Comparison of ENCODE assay signal across 33 cellular contexts in the genomic region with DNA sequence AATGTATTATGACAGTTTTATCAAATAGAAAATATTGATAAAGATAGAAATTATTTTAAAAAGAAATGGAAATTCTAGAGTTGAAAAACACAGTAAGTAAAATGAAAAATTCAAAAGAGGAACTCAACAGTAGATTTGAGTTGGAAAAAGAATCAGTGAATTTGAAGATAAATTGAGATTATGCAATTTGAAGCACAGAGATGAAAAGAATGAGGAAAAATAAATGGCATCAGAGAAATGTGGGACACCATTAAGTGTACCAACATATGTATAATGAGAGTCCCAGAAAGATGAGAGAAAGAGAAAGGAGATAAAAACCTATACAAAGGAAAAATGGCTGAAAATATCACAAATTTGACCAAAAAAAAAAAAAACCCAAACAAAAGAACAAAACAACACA. TPM values are rescaled to one million over a fixed set of nuclear protein-coding genes. Genes with fewer than 3 reads are reported as not detected.
"Had no signal": no experiment of that assay in that cellular context is flagged by ENCODE, and none has a peak within 500 bp of the region (broad histone marks: within the 10 kb centered on the region; RNA-seq: fewer than 3 reads in every experiment).

No MANE protein-coding gene starts in this region.

- H3K27me3 ChIP-seq: adrenal gland, body of pancreas, esophagus muscularis mucosa, gastroesophageal sphincter had no signal

- H3K9me3 ChIP-seq: body of pancreas had no signal

- FAIRE-seq: colon had no signal

- H3K4me3 ChIP-seq: adrenal gland, body of pancreas, esophagus muscularis mucosa, gastroesophageal sphincter had no signal

- ATAC-seq: activated CD4-positive, CD25-positive, alpha-beta regulatory T cell treated with anti-CD3 and anti-CD28 coated beads, Interleukin-2, amount 50 U/mL, for 24 hours; activated CD8-positive, alpha-beta T cell treated with anti-CD3 and anti-CD28 coated beads for 36 hours; activated naive CD8-positive, alpha-beta T cell treated with anti-CD3 and anti-CD28 coated beads, Interleukin-2, amount 50 U/mL, for 24 hours; activated T-cell treated with anti-CD3 and anti-CD28 coated beads, Interleukin-2, amount 50 U/mL, for 4 hours; activated T-helper 17 cell treated with anti-CD3 and anti-CD28 coated beads, Interleukin-2, amount 50 U/mL, for 72 hours; body of pancreas; effector memory CD8-positive, alpha-beta T cell; foreskin keratinocyte; gastroesophageal sphincter had no signal

- DNase-seq: activated B cell treated with CpG ODN at 0.5 μM for 24 hours; activated CD4-positive, alpha-beta T cell treated with anti-CD3 and anti-CD28 coated beads for 48 hours; activated CD4-positive, alpha-beta T cell treated with anti-CD3 and anti-CD28 coated beads, Interleukin-2, amount 50 U/mL, for 1 hour; activated CD4-positive, alpha-beta T cell treated with anti-CD3 and anti-CD28 coated beads, Interleukin-2, amount 50 U/mL, for 48 hours; activated CD8-positive, alpha-beta memory T cell treated with anti-CD3 and anti-CD28 coated beads for 24 hours; activated CD8-positive, alpha-beta T cell treated with anti-CD3 and anti-CD28 coated beads for 36 hours; activated effector memory CD4-positive, alpha-beta T cell treated with Interleukin-2 at 50 U/mL for 16 hours; activated gamma-delta T cell treated with Interleukin-2 at 50 U/mL for 16 hours; activated naive CD4-positive, alpha-beta T cell treated with anti-CD3 and anti-CD28 coated beads for 36 hours; activated naive CD8-positive, alpha-beta T cell treated with anti-CD3 and anti-CD28 coated beads for 36 hours; activated naive CD8-positive, alpha-beta T cell treated with anti-CD3 and anti-CD28 coated beads, Interleukin-2, amount 50 U/mL, for 24 hours; activated T-cell treated with anti-CD3 and anti-CD28 coated beads, Interleukin-2, amount 50 U/mL, for 4 hours; adrenal gland; amygdala; aorta; body of pancreas; caudate nucleus; cortex of kidney; effector CD4-positive, alpha-beta T cell; effector memory CD8-positive, alpha-beta T cell; erythroblast; foreskin keratinocyte; head of caudate nucleus; T-helper 2 cell; WERI-Rb-1 had no signal

- H3K27ac ChIP-seq: adrenal gland, body of pancreas, esophagus muscularis mucosa, foreskin keratinocyte, gastroesophageal sphincter, WERI-Rb-1 had no signal

- H3K36me3 ChIP-seq: adrenal gland, esophagus muscularis mucosa, WERI-Rb-1 had no signal

- H3K4me1 ChIP-seq: adrenal gland, body of pancreas, esophagus muscularis mucosa, foreskin keratinocyte, gastroesophageal sphincter had no signal

RNA-seq across cellular contexts. Expression of a gene that starts 25.0 kb away (rescaled TPM):
- total RNA-seq: activated B cell treated with CpG ODN at 0.5 μM for 24 hours; activated CD8-positive, alpha-beta T cell treated with anti-CD3 and anti-CD28 coated beads for 36 hours; activated naive CD4-positive, alpha-beta T cell treated with anti-CD3 and anti-CD28 coated beads for 36 hours; activated naive CD8-positive, alpha-beta T cell treated with anti-CD3 and anti-CD28 coated beads for 36 hours; activated T-helper 17 cell treated with anti-CD3 and anti-CD28 coated beads, Interleukin-2, amount 50 U/mL, for 72 hours; chondrocyte; foreskin keratinocyte; glomerular endothelial cell; T-helper 1 cell treated with Interleukin-12 subunit alpha and Interleukin-12 subunit beta and Interleukin-4 antibody, amounts not matched to agents 30 ng/mL and 1 ng/mL, for 36 hours had no signal

RNA-seq across cellular contexts. Expression of a gene that starts 40.4 kb away (rescaled TPM):
- total RNA-seq: chondrocyte, foreskin keratinocyte, glomerular endothelial cell had no signal
